Comparison of ENCODE assay signal across 8 cellular contexts in the genomic region with DNA sequence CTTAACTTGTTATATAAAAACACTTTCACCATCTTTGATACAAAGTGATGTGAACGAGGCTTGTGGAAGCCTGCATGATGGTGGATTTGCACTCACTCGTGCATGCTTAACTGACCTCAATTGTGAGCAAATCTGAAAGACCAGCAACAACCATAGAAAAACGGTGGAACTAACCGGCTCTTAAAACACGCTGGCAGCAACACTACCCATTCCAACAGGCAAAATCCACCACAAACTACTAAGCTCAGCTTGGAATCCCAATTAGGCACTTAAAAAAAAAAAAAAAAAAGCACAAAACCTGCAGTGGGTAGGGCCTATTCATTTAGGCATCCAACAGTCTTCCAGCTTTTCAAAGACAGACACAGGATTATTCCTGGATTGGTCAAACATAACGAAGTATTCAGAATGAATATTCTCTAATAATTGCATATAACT. TPM values are rescaled to one million over a fixed set of nuclear protein-coding genes. Genes with fewer than 3 reads are reported as not detected.
DNase-seq lines count a peak whose midpoint lies in the region; ATAC-seq and TF ChIP-seq lines count a peak whose summit lies in the region.

No MANE protein-coding gene starts in this region.

- peaks cover 2% of the 10 kb centered on the region for H3K36me3 Mint-ChIP-seq in IgD-negative memory B cell

- H3K27ac ChIP-seq in ascending aorta (no peak overlapping the region), left lung (no peak overlapping the region), thoracic aorta (no peak overlapping the region)

- H3K27me3 ChIP-seq in ascending aorta, result no peaks in the 10 kb centered on the region
- no peaks in the 10 kb centered on the region for H3K27me3 ChIP-seq in left lung
- H3K27me3 ChIP-seq in thoracic aorta (replicated peaks; ENCODE audit: insufficient read depth), result no peaks in the 10 kb centered on the region

- H3K27me3 Mint-ChIP-seq in IgD-negative memory B cell, result no peaks in the 10 kb centered on the region

- peaks cover 57 to 63% (median 62%) of the 10 kb centered on the region in 3 donors for H3K4me1 Mint-ChIP-seq in IgD-negative memory B cell

- peak overlapping the region; percentile 84 to 95 (median 88) for H3K27ac Mint-ChIP-seq in IgD-negative memory B cell

- H3K4me1 ChIP-seq in ascending aorta (peaks cover 0 to 34% of the 10 kb centered on the region in 2 donors), left lung (peaks cover 40 to 71% of the 10 kb centered on the region in 2 donors), thoracic aorta (ENCODE audit: control insufficient read depth in 1 of 2, low read depth in 2 of 2) (peaks cover 44 to 69% of the 10 kb centered on the region in 2 donors)

- TF ChIP-seq CTCF in ascending aorta (IDR thresholded peaks at IDR 0.05) (no peak), left lung (IDR thresholded peaks at IDR 0.05) (no peak), thoracic aorta (IDR thresholded peaks at IDR 0.05) (no peak)

- ATAC-seq in left lung (no peak), thoracic aorta (ENCODE audit: insufficient number of reproducible peaks, low FRiP score, low read depth) (no peak), HG02885 (IDR thresholded peaks at IDR 0.05; ENCODE audit: poor library complexity, unreplicated experiment) (no peak)

- H3K4me3 ChIP-seq in ascending aorta, result peak overlapping the region; percentile 87 to 90
- H3K4me3 ChIP-seq in left lung, result peak overlapping the region; percentile 66 to 76
- peak overlapping the region; percentile 99 for H3K4me3 ChIP-seq in thoracic aorta

- H3K9me3 ChIP-seq in ascending aorta (no peaks in the 10 kb centered on the region), left lung (no peaks in the 10 kb centered on the region), thoracic aorta (no peaks in the 10 kb centered on the region)

- H3K4me3 Mint-ChIP-seq in IgD-negative memory B cell, result peak overlapping the region; percentile 90 to 99 (median 98)

- DNase-seq in Caki2 (ENCODE audit: low read depth) (peak; percentile 25), ascending aorta (ENCODE audit: low spot score in 2 of 2) (no peak), left lung (no peak), thoracic aorta (ENCODE audit: low spot score) (no peak), SKM-1 treated with dmso at 0.1 percent for 144 hours (lab: John Stamatoyannopoulos, UW; ENCODE audit: unreplicated experiment) (no peak), islet precursor cell (no peak)

- H3K36me3 ChIP-seq in ascending aorta (no peaks in the 10 kb centered on the region), left lung (no peaks in the 10 kb centered on the region), thoracic aorta (no peaks in the 10 kb centered on the region)

- in situ Hi-C loops in Caki2 (cut with HindIII; ENCODE audit: low pct_unique_long_range_greater_than_20kb, low sequenced_read_pairs), result no loop called here

- intact Hi-C loops in ascending aorta (cut with DNase I) (loop anchor here (5.0 to 10.0 kb wide), 2 partner anchors 367 to 994 kb away; no protein-coding TSS in a partner anchor), left lung (cut with DNase I) (no loop called here)

- H3K9me3 Mint-ChIP-seq in IgD-negative memory B cell, result no peaks in the 10 kb centered on the region

RNA-seq across cellular contexts. Expression of a gene that starts 1.8 kb away (rescaled TPM):
- 380 and 392 TPM in 2 replicates for total RNA-seq in Caki2 (2014; rRNA removed; shearing (Covaris generic); ENCODE audit: low replicate concordance)
- 248 TPM for polyA plus RNA-seq in IgD-negative memory B cell
- total RNA-seq in ascending aorta (173 TPM), left lung (100 to 1,000 TPM; 196 to 219 TPM), thoracic aorta (100 to 1,000 TPM; 141 to 209 TPM)
